Comparison of ENCODE assay signal across 8 cellular contexts in the genomic region with DNA sequence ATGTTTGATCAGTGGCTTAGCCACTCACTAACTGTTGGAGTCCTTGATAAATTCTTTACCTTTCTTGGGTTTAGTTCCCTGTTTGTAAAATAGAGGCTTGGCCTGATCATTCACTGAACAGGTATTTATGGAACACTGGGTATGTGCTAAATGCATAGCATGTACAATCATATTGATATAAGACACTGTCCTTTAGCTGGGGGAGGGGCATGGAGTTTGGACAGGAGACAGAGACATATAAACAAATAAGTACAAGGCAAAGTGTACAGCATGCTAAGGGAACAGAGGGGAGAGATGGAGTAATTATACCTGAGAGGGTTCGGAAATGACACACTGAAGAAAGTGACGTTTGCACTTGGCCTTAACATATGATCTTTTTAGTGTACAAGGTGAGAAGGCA.
"Had no signal": no experiment of that assay in that cellular context is flagged by ENCODE, and none has a peak within 500 bp of the region (broad histone marks: within the 10 kb centered on the region; RNA-seq: fewer than 3 reads in every experiment).

No MANE protein-coding gene starts in this region.

- H3K9me3 Mint-ChIP-seq: GM23338, H9 had no signal

- FAIRE-seq: H1, H54, HTR-8/SVneo had no signal

- H3K4me3 Mint-ChIP-seq: GM23338, H9, IgD-negative memory B cell had no signal

- ATAC-seq: GM23338 had no signal

- H3K27ac Mint-ChIP-seq: GM23338, H9, IgD-negative memory B cell had no signal

- H3K4me1 Mint-ChIP-seq: IgD-negative memory B cell had no signal

- DNase-seq: H9, HCEC 1CT, KBM-7 had no signal

- H3K36me3 Mint-ChIP-seq: IgD-negative memory B cell had no signal

- H3K27me3 Mint-ChIP-seq: IgD-negative memory B cell had no signal
